Comparison of ENCODE assay signal across 1 cellular context in the genomic region with DNA sequence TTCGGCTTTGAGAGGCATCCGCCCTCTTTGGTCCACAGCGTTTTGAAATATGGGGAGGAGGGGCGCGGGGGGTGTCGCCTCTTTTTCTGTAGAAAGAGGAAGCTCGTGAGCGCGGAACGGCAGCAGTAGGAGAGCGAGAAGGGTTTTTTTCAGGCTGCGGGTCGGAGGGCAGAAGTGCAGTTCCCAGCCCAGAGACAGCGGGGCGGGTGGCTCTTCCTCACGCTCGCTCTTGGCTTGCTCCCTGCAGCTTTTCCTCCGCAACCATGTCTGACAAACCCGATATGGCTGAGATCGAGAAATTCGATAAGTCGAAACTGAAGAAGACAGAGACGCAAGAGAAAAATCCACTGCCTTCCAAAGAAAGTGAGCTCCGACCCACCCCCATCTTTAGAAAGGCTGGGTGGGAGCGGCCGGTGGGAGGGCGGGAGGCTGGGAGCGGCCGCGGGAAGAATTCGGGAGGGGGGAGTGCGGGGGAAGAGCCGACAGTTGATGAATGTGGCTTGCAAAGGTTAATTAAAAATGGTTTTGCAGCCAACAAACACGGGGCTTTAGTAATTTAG.
TF ChIP-seq lines count a peak whose summit lies in the region.

No MANE protein-coding gene starts in this region.

TF ChIP-seq in GM12878, 131 proteins besides CTCF, POLR2A, EP300 and RAD21 (continues in another document):
- TF ChIP-seq ETV6 (conservative IDR thresholded peaks at IDR 0.05 in 1 of 2, IDR thresholded peaks at IDR 0.05 in 1 of 2; ENCODE audit: borderline replicate concordance in 1 of 2, low read depth in 1 of 2) = no peak
- no peak for TF ChIP-seq BMI1 (IDR thresholded peaks at IDR 0.05; ENCODE audit: borderline replicate concordance)
- peak; percentile 17 for TF ChIP-seq MEF2B (IDR thresholded peaks at IDR 0.05; ENCODE audit: partially characterized antibody, poor library complexity, severe bottlenecking)
- no peak for TF ChIP-seq ESRRA (IDR thresholded peaks at IDR 0.05; ENCODE audit: low read length)
- TF ChIP-seq MTA3 (IDR thresholded peaks at IDR 0.05; ENCODE audit: borderline replicate concordance, low read length) = no peak
- TF ChIP-seq RB1 (IDR thresholded peaks at IDR 0.05; ENCODE audit: borderline replicate concordance) = no peak
- no peak for TF ChIP-seq ZNF24 (IDR thresholded peaks at IDR 0.05)
- peak; percentile 70; the same call in 1 of the 2 replicates for TF ChIP-seq IKZF1 (conservative IDR thresholded peaks at IDR 0.05)
- TF ChIP-seq NFYA (IDR thresholded peaks at IDR 0.05; ENCODE audit: borderline replicate concordance, low read depth, low read length) = no peak
- TF ChIP-seq PML (IDR thresholded peaks at IDR 0.05; ENCODE audit: low read length) = no peak
- TF ChIP-seq, protein P1, sequence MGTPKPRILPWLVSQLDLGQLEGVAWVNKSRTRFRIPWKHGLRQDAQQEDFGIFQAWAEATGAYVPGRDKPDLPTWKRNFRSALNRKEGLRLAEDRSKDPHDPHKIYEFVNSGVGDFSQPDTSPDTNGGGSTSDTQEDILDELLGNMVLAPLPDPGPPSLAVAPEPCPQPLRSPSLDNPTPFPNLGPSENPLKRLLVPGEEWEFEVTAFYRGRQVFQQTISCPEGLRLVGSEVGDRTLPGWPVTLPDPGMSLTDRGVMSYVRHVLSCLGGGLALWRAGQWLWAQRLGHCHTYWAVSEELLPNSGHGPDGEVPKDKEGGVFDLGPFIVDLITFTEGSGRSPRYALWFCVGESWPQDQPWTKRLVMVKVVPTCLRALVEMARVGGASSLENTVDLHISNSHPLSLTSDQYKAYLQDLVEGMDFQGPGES (IDR thresholded peaks at IDR 0.05) = no peak
- TF ChIP-seq STAT1 (conservative IDR thresholded peaks at IDR 0.05) = no peak
- no peak for TF ChIP-seq SMC3 (IDR thresholded peaks at IDR 0.05; ENCODE audit: borderline replicate concordance, low read length)
- peak; percentile 88 for TF ChIP-seq SMAD1 (IDR thresholded peaks at IDR 0.05; ENCODE audit: low read depth, partially characterized antibody)
- 0 out of 2 replicates have a peak, but pooled peaks have one; percentile 6 for TF ChIP-seq SREBF1 (IDR thresholded peaks at IDR 0.05; ENCODE audit: low read length)
- no peak for TF ChIP-seq PKNOX1 (IDR thresholded peaks at IDR 0.05)
- peak in 1 of 2 experiments; percentile 64; a peak in 1 of 4 replicates for TF ChIP-seq BHLHE40 (IDR thresholded peaks at IDR 0.05; ENCODE audit: borderline replicate concordance in 1 of 2, low read depth in 2 of 2, low read length in 1 of 2)
- peak; percentile 66; the same call in 1 of the 2 replicates for TF ChIP-seq BCLAF1 (IDR thresholded peaks at IDR 0.05)
- TF ChIP-seq CEBPB (IDR thresholded peaks at IDR 0.05; ENCODE audit: borderline replicate concordance in 1 of 2, low read depth in 2 of 2, low read length in 2 of 2) = no peak
- TF ChIP-seq ATF3 (IDR thresholded peaks at IDR 0.05; ENCODE audit: borderline replicate concordance, extremely low read depth, low read depth, low read length) = no peak
- TF ChIP-seq HDGF (IDR thresholded peaks at IDR 0.05) = no peak
- no peak for TF ChIP-seq NKRF (conservative IDR thresholded peaks at IDR 0.05)
- TF ChIP-seq ZNF622 (IDR thresholded peaks at IDR 0.05) = no peak
- no peak for TF ChIP-seq NFIC (IDR thresholded peaks at IDR 0.05; ENCODE audit: low read depth, low read length)
- 0 out of 2 replicates have a peak, but pooled peaks have one; percentile 26 for TF ChIP-seq NBN (IDR thresholded peaks at IDR 0.05)
- 0 out of 2 replicates have a peak, but pooled peaks have one; percentile 1 for TF ChIP-seq CHD1 (IDR thresholded peaks at IDR 0.05; ENCODE audit: low read depth, low read length)
- peak; percentile 67 for TF ChIP-seq ZNF384 (IDR thresholded peaks at IDR 0.05; ENCODE audit: borderline replicate concordance, low read depth, low read length)
- TF ChIP-seq NR2F1 (conservative IDR thresholded peaks at IDR 0.05) = peak; percentile 82
- TF ChIP-seq DPF2 (IDR thresholded peaks at IDR 0.05) = peak; percentile 27; the same call in 1 of the 2 replicates
- TF ChIP-seq PRDM15 (CRISPR knock-in tag; IDR thresholded peaks at IDR 0.05) = no peak
- TF ChIP-seq, protein P2, sequence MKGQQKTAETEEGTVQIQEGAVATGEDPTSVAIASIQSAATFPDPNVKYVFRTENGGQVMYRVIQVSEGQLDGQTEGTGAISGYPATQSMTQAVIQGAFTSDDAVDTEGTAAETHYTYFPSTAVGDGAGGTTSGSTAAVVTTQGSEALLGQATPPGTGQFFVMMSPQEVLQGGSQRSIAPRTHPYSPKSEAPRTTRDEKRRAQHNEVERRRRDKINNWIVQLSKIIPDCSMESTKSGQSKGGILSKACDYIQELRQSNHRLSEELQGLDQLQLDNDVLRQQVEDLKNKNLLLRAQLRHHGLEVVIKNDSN (IDR thresholded peaks at IDR 0.05; ENCODE audit: borderline replicate concordance, extremely low read length, insufficient read depth, low read depth, low read length) = no peak
- peak; percentile 42 for TF ChIP-seq TAF1 (IDR thresholded peaks at IDR 0.05; ENCODE audit: borderline replicate concordance, low read depth, low read length)
- no peak for TF ChIP-seq E2F8 (IDR thresholded peaks at IDR 0.05; ENCODE audit: low read depth, partially characterized antibody)
- no peak for TF ChIP-seq CBX5 (IDR thresholded peaks at IDR 0.05; ENCODE audit: low read depth)
- no peak for TF ChIP-seq TCF3 (IDR thresholded peaks at IDR 0.05; ENCODE audit: borderline replicate concordance, insufficient read depth, low read depth, low read length)
- TF ChIP-seq SPI1 (IDR thresholded peaks at IDR 0.05; ENCODE audit: borderline replicate concordance, insufficient read depth, low read depth, low read length) = peak; percentile 46; the same call in 1 of the 2 replicates
- TF ChIP-seq EGR1 (IDR thresholded peaks at IDR 0.05; ENCODE audit: borderline replicate concordance in 1 of 2, low read depth in 2 of 2, low read length in 2 of 2) = no peak
- TF ChIP-seq POU2F2 (IDR thresholded peaks at IDR 0.05; ENCODE audit: borderline replicate concordance, low read depth, low read length) = peak; percentile 17; the same call in 1 of the 3 replicates
- no peak for TF ChIP-seq ZBTB4 (CRISPR knock-in tag; IDR thresholded peaks at IDR 0.05)
